1 cellular context compared by ENCODE assay signal in the genomic region with DNA sequence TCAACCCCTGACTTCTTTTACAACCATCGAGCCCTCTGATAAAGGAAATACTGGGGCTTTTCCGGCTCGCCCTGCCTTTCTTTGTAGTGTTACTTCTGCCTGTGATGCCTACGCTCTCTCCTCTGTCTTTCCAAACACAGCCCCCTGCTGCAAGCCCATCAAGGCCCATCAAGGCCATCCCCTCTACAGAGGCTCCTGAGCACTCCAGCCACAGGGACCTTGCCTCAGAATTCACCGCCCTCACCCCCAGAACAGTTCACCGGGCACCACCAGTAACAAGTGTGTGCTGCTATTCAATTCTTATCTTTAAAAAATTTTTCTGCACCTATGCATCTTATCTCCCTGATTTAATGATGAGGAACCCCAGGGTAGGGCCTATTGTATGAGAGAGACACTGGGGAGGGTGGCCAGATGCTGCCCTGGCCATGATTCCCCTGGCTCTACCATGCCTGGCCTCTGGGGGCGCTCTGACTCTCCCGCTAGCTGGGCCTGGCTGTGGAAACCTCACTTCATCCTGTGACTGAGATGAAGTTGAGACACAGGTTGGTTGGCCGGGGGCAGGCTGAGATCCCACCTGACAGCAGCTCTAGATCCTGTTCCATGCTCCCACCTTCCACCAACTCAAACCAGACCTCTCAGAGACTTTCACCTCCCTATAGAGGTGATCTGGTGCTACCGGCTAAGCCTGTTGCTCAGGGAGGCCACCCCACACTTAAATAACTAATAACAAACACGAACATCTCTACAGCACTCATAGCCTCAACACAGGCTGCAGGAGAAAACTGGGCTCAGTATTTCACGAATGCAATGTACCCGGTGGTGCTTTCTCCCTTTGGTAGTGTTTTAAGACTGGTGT.
TF ChIP-seq lines count a peak whose summit lies in the region.

No MANE protein-coding gene starts in this region.

TF ChIP-seq in HCT116, 20 proteins besides CTCF, POLR2A, EP300 and RAD21 (continued from another document):
- TF ChIP-seq SP1 (IDR thresholded peaks at IDR 0.05; ENCODE audit: low read depth) = no peak
- TF ChIP-seq EZH2phosphoT487 (IDR thresholded peaks at IDR 0.05; ENCODE audit: borderline replicate concordance) = no peak
- TF ChIP-seq CEBPB (IDR thresholded peaks at IDR 0.05; ENCODE audit: low read depth) = no peak
- TF ChIP-seq, protein P1, sequence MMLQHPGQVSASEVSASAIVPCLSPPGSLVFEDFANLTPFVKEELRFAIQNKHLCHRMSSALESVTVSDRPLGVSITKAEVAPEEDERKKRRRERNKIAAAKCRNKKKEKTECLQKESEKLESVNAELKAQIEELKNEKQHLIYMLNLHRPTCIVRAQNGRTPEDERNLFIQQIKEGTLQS (IDR thresholded peaks at IDR 0.05) = no peak
